Comparison of ENCODE assay signal across 14 cellular contexts in the genomic region with DNA sequence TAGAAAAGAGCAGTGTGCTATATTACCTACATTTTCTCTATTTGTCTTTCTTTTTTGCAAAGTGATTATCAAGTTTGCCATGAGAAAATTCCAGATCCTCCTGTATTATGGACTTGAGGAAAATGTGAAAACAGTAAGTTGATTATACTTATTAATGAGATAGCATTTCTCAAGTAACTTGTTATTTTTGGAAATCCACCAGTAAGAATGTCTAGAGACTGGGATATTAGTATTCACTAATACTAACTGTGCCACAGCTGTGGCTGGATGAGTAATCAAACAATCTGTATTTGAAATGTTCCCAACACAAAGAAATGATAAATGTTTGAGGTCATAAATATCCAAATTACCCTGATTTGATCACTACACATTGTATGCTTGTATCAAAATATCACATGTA.
"Had no signal": no experiment of that assay in that cellular context is flagged by ENCODE, and none has a peak within 500 bp of the region (broad histone marks: within the 10 kb centered on the region; RNA-seq: fewer than 3 reads in every experiment).

No MANE protein-coding gene starts in this region.

- H3K36me3 ChIP-seq: heart left ventricle had no signal

- DNase-seq: cerebellar nuclear complex; effector CD8-positive, alpha-beta T cell; heart left ventricle; hippocampal formation; kidney glomerular epithelial cell; mesendoderm; naive thymus-derived CD4-positive, alpha-beta T cell; nephron progenitor cell; small intestine; stimulated activated CD4-positive, alpha-beta T cell treated with anti-CD3 and anti-CD28 coated beads, Interleukin-2, amount 100 ng/mL, for 48 hours; stimulated activated naive CD4-positive, alpha-beta T cell treated with Interleukin-2 at 50 U/mL for 16 hours; trophoblast cell had no signal

- H3K27ac Mint-ChIP-seq: naive thymus-derived CD4-positive, alpha-beta T cell; nephron progenitor cell had no signal

- H3K4me1 Mint-ChIP-seq: naive thymus-derived CD4-positive, alpha-beta T cell; nephron progenitor cell had no signal

- H3K27ac ChIP-seq: coronary artery, heart left ventricle, parathyroid adenoma had no signal

- H3K4me3 ChIP-seq: coronary artery, heart left ventricle had no signal

- H3K4me3 Mint-ChIP-seq: naive thymus-derived CD4-positive, alpha-beta T cell; nephron progenitor cell had no signal

- H3K4me1 ChIP-seq: heart left ventricle, parathyroid adenoma had no signal

- H3K9ac ChIP-seq: parathyroid adenoma had no signal

- H3K9me3 ChIP-seq: heart left ventricle had no signal

- H3K27me3 ChIP-seq: heart left ventricle had no signal

- H3K9me3 Mint-ChIP-seq: nephron progenitor cell had no signal

- H3K36me3 Mint-ChIP-seq: naive thymus-derived CD4-positive, alpha-beta T cell had no signal
